Comparison of ENCODE assay signal across 29 cellular contexts in genomic region chr4:69440312-69440711, GRCh38. TPM values are rescaled to one million over a fixed set of nuclear protein-coding genes. Genes with fewer than 3 reads are reported as not detected.
A peak's percentile ranks its signal among the peaks of the same experiment; 100 is the strongest.
DNase-seq lines count a peak whose midpoint lies in the region; ATAC-seq, FAIRE-seq and TF ChIP-seq lines count a peak whose summit lies in the region.
"Had no signal": no experiment of that assay in that cellular context is flagged by ENCODE, and none has a peak within 500 bp of the region (broad histone marks: within the 10 kb centered on the region; RNA-seq: fewer than 3 reads in every experiment).

No MANE protein-coding gene starts in this region.

- no peaks in the 10 kb centered on the region for H3K9me3 ChIP-seq in body of pancreas
- no peaks in the 10 kb centered on the region for H3K9me3 ChIP-seq in small intestine (ENCODE audit: control insufficient read depth, low read depth)
- no peaks in the 10 kb centered on the region for H3K9me3 ChIP-seq in gastrocnemius medialis
- H3K9me3 ChIP-seq: BE2C, BLaER1 had no signal

- H3K4me1 ChIP-seq in body of pancreas = no peaks in the 10 kb centered on the region
- H3K4me1 ChIP-seq in small intestine (ENCODE audit: control insufficient read depth in 2 of 2, insufficient read depth in 1 of 2, low read depth in 1 of 2, low read length in 1 of 2) = no peaks in the 10 kb centered on the region
- H3K4me1 ChIP-seq in gastrocnemius medialis = no peaks in the 10 kb centered on the region
- H3K4me1 ChIP-seq: BE2C, BLaER1 had no signal

- TF ChIP-seq POLR2A in body of pancreas (IDR thresholded peaks at IDR 0.05) (no peak), gastrocnemius medialis (IDR thresholded peaks at IDR 0.05) (no peak)

- no peak for DNase-seq in body of pancreas
- DNase-seq in left lobe of liver (ENCODE audit: low spot score) = no peak
- peak; percentile 90 for DNase-seq in small intestine
- DNase-seq in hypothalamus (lab: John Stamatoyannopoulos, UW) = no peak
- DNase-seq in gastrocnemius medialis = no peak
- DNase-seq: 8988T; ACHN; BE2C; C1 segment of cervical spinal cord; CD4-positive, alpha-beta memory T cell; CD4-positive, CD25-positive, alpha-beta regulatory T cell; CD8-positive, alpha-beta memory T cell; COR-L47; DMS 273 treated with DMSO at 0.1 percent for 48 hours; DMS153; DMS53; DMS79; DND-41; EL; GDM1 had no signal

- TF ChIP-seq CTCF in body of pancreas (IDR thresholded peaks at IDR 0.05) (no peak), gastrocnemius medialis (IDR thresholded peaks at IDR 0.05 in 4 of 5, conservative IDR thresholded peaks at IDR 0.05 in 1 of 5) (no peak)

- no peaks in the 10 kb centered on the region for H3K36me3 ChIP-seq in body of pancreas (replicated peaks in 1 of 2; ENCODE audit: insufficient read depth in 1 of 2, low read depth in 2 of 2)
- no peaks in the 10 kb centered on the region for H3K36me3 ChIP-seq in small intestine (ENCODE audit: control insufficient read depth in 2 of 2, insufficient read depth in 2 of 2, low read length in 2 of 2)
- H3K36me3 ChIP-seq in gastrocnemius medialis = no peaks in the 10 kb centered on the region
- H3K36me3 ChIP-seq: BE2C, BLaER1 had no signal

- H3K4me3 ChIP-seq in body of pancreas (no peak overlapping the region), small intestine (ENCODE audit: low read depth in 1 of 2, low read length in 2 of 2) (no peak overlapping the region), gastrocnemius medialis (no peak overlapping the region)
- H3K4me3 ChIP-seq: BLaER1, GM12878 had no signal

- peak; percentile 12 for ATAC-seq in body of pancreas
- peak; percentile 53 for ATAC-seq in left lobe of liver
- no peak for ATAC-seq in gastrocnemius medialis
- ATAC-seq: GM12878 had no signal

- in situ Hi-C loops in gastrocnemius medialis (cut with MboI; ENCODE audit: low sequenced_read_pairs in 4 of 4) = no loop called here

- H3K27ac ChIP-seq in body of pancreas (no peak overlapping the region), small intestine (ENCODE audit: low read depth in 1 of 2, low read length in 1 of 2) (no peak overlapping the region), gastrocnemius medialis (no peak overlapping the region)
- H3K27ac ChIP-seq: BLaER1 had no signal

- no peak for FAIRE-seq in small intestine (lab: Jason Lieb, UNC)
- FAIRE-seq: GM12878, GM12892, GM18507 had no signal

- intact Hi-C loops in body of pancreas (cut with DNase I) = no loop called here
- intact Hi-C loops in gastrocnemius medialis (cut with DNase I; ENCODE audit: low total_unique reads) = no loop called here

- H3K27me3 ChIP-seq in body of pancreas (no peaks in the 10 kb centered on the region), small intestine (ENCODE audit: control insufficient read depth in 2 of 2, insufficient read depth in 2 of 2, low read length in 2 of 2) (no peaks in the 10 kb centered on the region), gastrocnemius medialis (no peaks in the 10 kb centered on the region)
- H3K27me3 ChIP-seq: BE2C, BLaER1 had no signal

RNA-seq across cellular contexts. Expression of gene UGT2B4, which starts 55.4 kb away (rescaled TPM):
- not detected for total RNA-seq in body of pancreas
- 583 TPM for total RNA-seq in left lobe of liver
- not detected for polyA plus RNA-seq in small intestine
- 1 to 10 TPM in 1 of 4 donors, under 1 TPM in 1, not detected in 2; 0.78 to 2.3 TPM for total RNA-seq in gastrocnemius medialis
- total RNA-seq: A673; CD4-positive, alpha-beta memory T cell; CD4-positive, CD25-positive, alpha-beta regulatory T cell; CD8-positive, alpha-beta memory T cell; Daoy; G401 had no signal
- polyA plus RNA-seq: AG04450; CD14-positive monocyte; CD4-positive, alpha-beta memory T cell; CD4-positive, CD25-positive, alpha-beta regulatory T cell; CD8-positive, alpha-beta memory T cell; GM12878 had no signal

Comparison
In these comparisons a context has a peak if more than half of its experiments do, and no peak if none do; other contexts are left out.
1. ATAC-seq: peak in body of pancreas (single experiment) and left lobe of liver (single experiment); none in gastrocnemius medialis (0 of 2).
2. RNA of gene UGT2B4, which starts 55.4 kb away (total RNA-seq): 583 TPM in left lobe of liver (single experiment); 0.78 to 2.3 TPM in gastrocnemius medialis and not detected in body of pancreas; every median in the first group is over 100 times any median in the second.